Comparison of ENCODE assay signal across 8 cellular contexts in genomic region chr5:16934123-16934522, GRCh38. TPM values are rescaled to one million over a fixed set of nuclear protein-coding genes. Genes with fewer than 3 reads are reported as not detected.
A peak's percentile ranks its signal among the peaks of the same experiment; 100 is the strongest.
DNase-seq lines count a peak whose midpoint lies in the region; ATAC-seq, FAIRE-seq and TF ChIP-seq lines count a peak whose summit lies in the region.

No MANE protein-coding gene starts in this region.

- H3K4me1 ChIP-seq in DND-41 (ENCODE audit: insufficient read depth, low read length) (no peaks in the 10 kb centered on the region), PC-3 (ENCODE audit: insufficient read depth, low read length) (peaks cover 35% of the 10 kb centered on the region), liver (ENCODE audit: control insufficient read depth in 4 of 4, insufficient read depth in 4 of 4, low read length in 3 of 4) (peaks cover 3 to 20% (median 13%) of the 10 kb centered on the region in 4 donors), subcutaneous abdominal adipose tissue (ENCODE audit: control insufficient read depth in 5 of 5, insufficient read depth in 5 of 5, low read length in 5 of 5) (peaks cover 0 to 43% (median 22%) of the 10 kb centered on the region in 5 donors)

- DNase-seq in DND-41 (peak; percentile 16), PC-3 (peak; percentile 96), bronchial epithelial cell (ENCODE audit: low read depth) (peak; percentile 62), NCI-H1092 (lab: John Stamatoyannopoulos, UW) (no peak)

- POLR2A ChIA-PET in PC-3 (lab: Charles Lee; ENCODE audit: unreplicated experiment) = no interaction called here

- no peaks in the 10 kb centered on the region for H3K36me3 ChIP-seq in DND-41 (ENCODE audit: insufficient read depth, low read length)
- no peaks in the 10 kb centered on the region for H3K36me3 ChIP-seq in PC-3 (ENCODE audit: low read depth, low read length)
- H3K36me3 ChIP-seq in bronchial epithelial cell (ENCODE audit: control insufficient read depth, insufficient read depth, low read length) = peaks cover 1% of the 10 kb centered on the region
- H3K36me3 ChIP-seq in liver (ENCODE audit: control insufficient read depth in 4 of 4, insufficient read depth in 3 of 4, low read depth in 1 of 4, low read length in 3 of 4) = no peaks in the 10 kb centered on the region
- H3K36me3 ChIP-seq in subcutaneous abdominal adipose tissue (ENCODE audit: control insufficient read depth in 5 of 5, insufficient read depth in 5 of 5, low read length in 5 of 5) = no peaks in the 10 kb centered on the region

- no peaks in the 10 kb centered on the region for H3F3A ChIP-seq in PC-3 (ENCODE audit: low read length, unreplicated experiment)

- TF ChIP-seq RAD21 in liver (IDR thresholded peaks at IDR 0.05) = peak; percentile 67 to 78

- intact Hi-C loops in PC-3 (cut with micrococcal nuclease) = loop anchor here (1.0 to 10.0 kb wide), 7 partner anchors 37 to 256 kb away; no protein-coding TSS in a partner anchor

- H3K27ac ChIP-seq in DND-41 (ENCODE audit: low read length) (no peak overlapping the region), PC-3 (ENCODE audit: low read length) (peak overlapping the region; percentile 62; the same call in 1 of the 2 replicates), liver (ENCODE audit: low read depth in 1 of 2, low read length in 2 of 2) (peak overlapping the region in 1 of 2 donors; percentile 25), subcutaneous abdominal adipose tissue (ENCODE audit: low read depth, low read length) (peak overlapping the region; percentile 9)

- H4K20me1 ChIP-seq in DND-41 (ENCODE audit: insufficient read depth, low read length) (no peaks in the 10 kb centered on the region), PC-3 (ENCODE audit: low read length) (peaks cover 61% of the 10 kb centered on the region)

- H3K79me2 ChIP-seq in DND-41 (ENCODE audit: insufficient read depth, low read length) = no peaks in the 10 kb centered on the region
- H3K79me2 ChIP-seq in PC-3 (ENCODE audit: low read length) = peaks cover 67% of the 10 kb centered on the region

- BruUV-seq in PC-3 (replicated peaks; lab: Mats Ljungman, UMichigan) = no TSS peak

- TF ChIP-seq CTCF in DND-41 (IDR thresholded peaks at IDR 0.05; ENCODE audit: borderline replicate concordance, extremely low read depth, low read length, poor library complexity, severe bottlenecking) (peak; percentile 45), PC-3 (conservative IDR thresholded peaks at IDR 0.05; ENCODE audit: low read depth, low read length) (peak; percentile 99), bronchial epithelial cell (IDR thresholded peaks at IDR 0.05; ENCODE audit: insufficient read depth, low read length, severe bottlenecking) (peak; percentile 88), liver (IDR thresholded peaks at IDR 0.05; ENCODE audit: low read depth, low read length, missing input control) (peak; percentile 58)

- no peak overlapping the region for H3K9ac ChIP-seq in DND-41 (ENCODE audit: low read depth, low read length)
- H3K9ac ChIP-seq in PC-3 (ENCODE audit: low read length) = peak overlapping the region; percentile 89
- no peak overlapping the region for H3K9ac ChIP-seq in liver (ENCODE audit: low read depth in 1 of 2, low read length in 2 of 2)
- H3K9ac ChIP-seq in subcutaneous abdominal adipose tissue (ENCODE audit: low read length in 5 of 5) = no peak overlapping the region

- H3K9me2 ChIP-seq in PC-3 (replicated peaks; ENCODE audit: low read length) = no peaks in the 10 kb centered on the region

- ATAC-seq in DND-41 (ENCODE audit: insufficient read depth, low read depth) (0 out of 3 replicates have a peak, but pooled peaks have one; percentile 47), GM19328 (IDR thresholded peaks at IDR 0.05; ENCODE audit: unreplicated experiment) (peak; percentile 62), HG03439 (IDR thresholded peaks at IDR 0.05; ENCODE audit: unreplicated experiment) (peak; percentile 59), PC-3 (peak; percentile 51)

- CTCF ChIA-PET in PC-3 (lab: Charles Lee) = interaction anchor here (1.4 kb wide), 1 partner anchor 199 kb away, joined by 4 read pairs; no protein-coding TSS in a partner anchor

- WGBS in liver = 7% methylated on average over 11 of the region's 11 CpGs

- H3K9me3 ChIP-seq in DND-41 (ENCODE audit: insufficient read depth, low read length, severe bottlenecking) (no peaks in the 10 kb centered on the region), PC-3 (ENCODE audit: low read length) (no peaks in the 10 kb centered on the region), liver (ENCODE audit: control insufficient read depth in 4 of 4, low read length in 3 of 4) (no peaks in the 10 kb centered on the region), subcutaneous abdominal adipose tissue (ENCODE audit: control insufficient read depth in 5 of 5, low read length in 5 of 5) (no peaks in the 10 kb centered on the region)

- H3K4me2 ChIP-seq in DND-41 (ENCODE audit: insufficient read depth, low read length) (no peak overlapping the region), PC-3 (ENCODE audit: low read length) (peak overlapping the region; percentile 82)

- FAIRE-seq in bronchial epithelial cell (lab: Jason Lieb, UNC) = no peak

- no peak overlapping the region for H3K4me3 ChIP-seq in DND-41 (ENCODE audit: low read depth in 1 of 2, low read length in 2 of 2)
- peak overlapping the region; percentile 76 for H3K4me3 ChIP-seq in PC-3 (ENCODE audit: low read length)
- H3K4me3 ChIP-seq in bronchial epithelial cell (ENCODE audit: low read depth, low read length) = peak overlapping the region; percentile 95
- peak overlapping the region in 1 of 3 donors; percentile 67 for H3K4me3 ChIP-seq in liver (ENCODE audit: low read depth in 1 of 3, low read length in 3 of 3)
- H3K4me3 ChIP-seq in subcutaneous abdominal adipose tissue (ENCODE audit: low read depth in 1 of 5, low read length in 5 of 5) = peak overlapping the region in 4 of 5 donors; percentile 19 to 89 (median 82)

- H2AFZ ChIP-seq in DND-41 (ENCODE audit: low read depth, low read length) (no peak overlapping the region), PC-3 (ENCODE audit: low read length) (no peak overlapping the region)

- H3K27me3 ChIP-seq in DND-41 (ENCODE audit: insufficient read depth, low read length, poor library complexity) (no peaks in the 10 kb centered on the region), PC-3 (ENCODE audit: low read length) (no peaks in the 10 kb centered on the region), bronchial epithelial cell (ENCODE audit: control insufficient read depth, insufficient read depth, low read length) (no peaks in the 10 kb centered on the region), liver (ENCODE audit: control insufficient read depth in 4 of 4, insufficient read depth in 4 of 4, low read length in 3 of 4) (peaks cover 0 to 16% (median 4%) of the 10 kb centered on the region in 4 donors), subcutaneous abdominal adipose tissue (ENCODE audit: control insufficient read depth in 5 of 5, insufficient read depth in 4 of 5, low read length in 5 of 5) (peaks cover 9 to 27% (median 23%) of the 10 kb centered on the region in 5 donors)

TF ChIP-seq in liver, 16 proteins besides CTCF, POLR2A, EP300 and RAD21:
- TF ChIP-seq FOXA1 (IDR thresholded peaks at IDR 0.05) (no peak), HNF4A (conservative IDR thresholded peaks at IDR 0.05) (no peak), ATF3 (IDR thresholded peaks at IDR 0.05) (no peak), MAX (IDR thresholded peaks at IDR 0.05) (no peak), JUND (IDR thresholded peaks at IDR 0.05) (no peak), NR2F2 (IDR thresholded peaks at IDR 0.05) (no peak), TAF1 (conservative IDR thresholded peaks at IDR 0.05) (no peak), SP1 (IDR thresholded peaks at IDR 0.05) (no peak), ZBTB33 (IDR thresholded peaks at IDR 0.05) (no peak)
TF ChIP-seq in liver: peak in this region for 0.

RNA-seq across cellular contexts. Expression of gene MYO10, which starts 2.0 kb away (rescaled TPM):
- 52.3 and 72.3 TPM in 2 replicates for total RNA-seq in PC-3 (2014; rRNA removed)
- 39.5 and 57.2 TPM in 2 replicates for total RNA-seq in bronchial epithelial cell
- 10 to 100 TPM in 1 of 2 donors, 1 to 10 TPM in 1; 4.8 to 15.3 TPM for total RNA-seq in liver
- 1 to 10 TPM; 4.3 to 9.5 TPM for polyA plus RNA-seq in liver

Comparison
In these comparisons a context has a peak if more than half of its experiments do, and no peak if none do; other contexts are left out.
1. H3K4me3 ChIP-seq: peak in PC-3 (single experiment), bronchial epithelial cell (single experiment) and subcutaneous abdominal adipose tissue (4 of 5); none in DND-41 (0 of 2).
2. CTCF ChIP-seq: peak in every context shown above with its lines; median percentile 99 in PC-3; 88 in bronchial epithelial cell; 58 in liver; 45 in DND-41.
3. Peak in every context shown above with its lines, with median percentiles within 50 percentile points of each other: ATAC-seq.